ENCODE assay signal across 25 cellular contexts in genomic region chr2:188852752-188853151, GRCh38.
DNase-seq lines count a peak whose midpoint lies in the region; ATAC-seq and TF ChIP-seq lines count a peak whose summit lies in the region.
"Had no signal": no experiment of that assay in that cellular context is flagged by ENCODE, and none has a peak within 500 bp of the region (broad histone marks: within the 10 kb centered on the region; RNA-seq: fewer than 3 reads in every experiment).

No MANE protein-coding gene starts in this region.

- H4K20me1 ChIP-seq in fibroblast of lung (ENCODE audit: control insufficient read depth, extremely low read depth, insufficient read depth, low read length): no peaks in the 10 kb centered on the region

- peaks cover 5% of the 10 kb centered on the region for H3K4me1 ChIP-seq in fibroblast of lung (ENCODE audit: control insufficient read depth, extremely low read depth, insufficient read depth, low read length)
- H3K4me1 ChIP-seq: esophagus squamous epithelium, left lung, parathyroid adenoma, SJSA1 had no signal

- H3K4me3 ChIP-seq in fibroblast of lung (replicated peaks in 1 of 4; ENCODE audit: control extremely low read depth in 1 of 4, insufficient read depth in 1 of 4, low read depth in 3 of 4, low read length in 4 of 4) (no peak overlapping the region), skeletal muscle cell (ENCODE audit: low read depth, low read length) (no peak overlapping the region)
- H3K4me3 ChIP-seq: dorsolateral prefrontal cortex, esophagus squamous epithelium, left lung, SJSA1, tibial artery had no signal

- H2AFZ ChIP-seq in fibroblast of lung (ENCODE audit: low read length): no peak overlapping the region
- H2AFZ ChIP-seq: parathyroid adenoma had no signal

- H3K9me3 ChIP-seq in fibroblast of lung (ENCODE audit: control insufficient read depth, insufficient read depth, low read depth, low read length): no peaks in the 10 kb centered on the region
- H3K9me3 ChIP-seq: esophagus squamous epithelium, left lung, SJSA1, tibial artery had no signal

- TF ChIP-seq CTCF in fibroblast of lung (conservative IDR thresholded peaks at IDR 0.05 in 1 of 2, IDR thresholded peaks at IDR 0.05 in 1 of 2; ENCODE audit: low read depth in 1 of 2, low read length in 2 of 2): no peak

- ATAC-seq in GM19397 (IDR thresholded peaks at IDR 0.05; ENCODE audit: unreplicated experiment): no peak
- ATAC-seq: left lung; stimulated activated effector memory CD8-positive, alpha-beta T cell treated with anti-CD3 and anti-CD28 coated beads, Interleukin-12 subunit alpha, Interleukin-12 subunit beta, amount 100 ng/mL, for 72 hours had no signal

- H3K79me2 ChIP-seq in fibroblast of lung (ENCODE audit: control insufficient read depth, insufficient read depth, low read length): no peaks in the 10 kb centered on the region
- H3K79me2 ChIP-seq: parathyroid adenoma had no signal

- no peaks in the 10 kb centered on the region for H3K36me3 ChIP-seq in fibroblast of lung (ENCODE audit: control insufficient read depth, insufficient read depth, low read length)
- H3K36me3 ChIP-seq: esophagus squamous epithelium, left lung, SJSA1, tibial artery had no signal

- no peak overlapping the region for H3K9ac ChIP-seq in fibroblast of lung (ENCODE audit: insufficient read depth, low read length)
- H3K9ac ChIP-seq: KMS-11, parathyroid adenoma had no signal

- peak overlapping the region; percentile 73 for H3K27ac ChIP-seq in fibroblast of lung (ENCODE audit: insufficient read depth, low read length)
- H3K27ac ChIP-seq: 22Rv1, dorsolateral prefrontal cortex, esophagus squamous epithelium, HL-60, KMS-11, parathyroid adenoma, SJSA1, tibial artery had no signal

- peak overlapping the region; percentile 44 for H3K4me2 ChIP-seq in fibroblast of lung (ENCODE audit: extremely low read depth, insufficient read depth, low read length)
- H3K4me2 ChIP-seq: KMS-11 had no signal

- no peaks in the 10 kb centered on the region for H3K27me3 ChIP-seq in fibroblast of lung (ENCODE audit: control insufficient read depth, insufficient read depth, low read length)
- H3K27me3 ChIP-seq: dorsolateral prefrontal cortex, esophagus squamous epithelium, left lung, SJSA1, tibial artery had no signal

- DNase-seq in DMS 273 (lab: John Stamatoyannopoulos, UW; ENCODE audit: unreplicated experiment) (peak; percentile 32), DMS 273 treated with DMSO at 0.1 percent for 48 hours (lab: John Stamatoyannopoulos, UW) (no peak), NCI-H446 treated with DMSO at 0.1 percent for 48 hours (lab: John Stamatoyannopoulos, UW) (peak; percentile 6), fibroblast of lung (ENCODE audit: low read depth in 2 of 2) (peak; percentile 20 to 47), skeletal muscle cell (ENCODE audit: low read depth) (peak; percentile 40), HUDEP-2 (lab: John Stamatoyannopoulos, UW; ENCODE audit: unreplicated experiment in 76 of 76) (no peak), NCI-H2171 treated with DMSO at 0.1 percent for 48 hours (lab: John Stamatoyannopoulos, UW) (no peak)
- DNase-seq: activated CD4-positive, alpha-beta T cell treated with anti-CD3 and anti-CD28 coated beads for 4 hours; activated naive CD4-positive, alpha-beta T cell treated with anti-CD3 and anti-CD28 coated beads for 36 hours; activated T-cell treated with anti-CD3 and anti-CD28 coated beads for 4 hours; CD4-positive, CD25-positive, alpha-beta regulatory T cell; dorsolateral prefrontal cortex; esophagus squamous epithelium; left lung; NCI-H1105; NCI-H2227 treated with DMSO at 0.1 percent for 48 hours; T-helper 9 cell; tibial artery had no signal

Comparison
In these comparisons a context has a peak if more than half of its experiments do, and no peak if none do; other contexts are left out.
1. DNase-seq: peak in DMS 273 (single experiment), NCI-H446 treated with DMSO at 0.1 percent for 48 hours (single experiment), fibroblast of lung (2 of 2) and skeletal muscle cell (single experiment); none in DMS 273 treated with DMSO at 0.1 percent for 48 hours (single experiment), HUDEP-2 (0 of 76) and NCI-H2171 treated with DMSO at 0.1 percent for 48 hours (single experiment).